In genomic region chr3:34957707-34958106, GRCh38 we compare ENCODE assay signal across 25 cellular contexts.
DNase-seq lines count a peak whose midpoint lies in the region; ATAC-seq and TF ChIP-seq lines count a peak whose summit lies in the region.
"Had no signal": no experiment of that assay in that cellular context is flagged by ENCODE, and none has a peak within 500 bp of the region (broad histone marks: within the 10 kb centered on the region; RNA-seq: fewer than 3 reads in every experiment).

No MANE protein-coding gene starts in this region.

- no peak overlapping the region for H4K8ac ChIP-seq in mesenchymal stem cell (ENCODE audit: low read length)

- H3K9ac ChIP-seq in DND-41 (ENCODE audit: low read depth, low read length), result no peak overlapping the region
- H3K9ac ChIP-seq in mesenchymal stem cell (ENCODE audit: low read length), result no peak overlapping the region

- no peak overlapping the region for H2AK5ac ChIP-seq in mesenchymal stem cell (ENCODE audit: low read length, severe bottlenecking)

- TF ChIP-seq CTCF in DND-41 (IDR thresholded peaks at IDR 0.05; ENCODE audit: borderline replicate concordance, extremely low read depth, low read length, poor library complexity, severe bottlenecking), result no peak

- H3K9me3 ChIP-seq in DND-41 (ENCODE audit: insufficient read depth, low read length, severe bottlenecking) (no peaks in the 10 kb centered on the region), mesenchymal stem cell (ENCODE audit: control insufficient read depth, low read length) (peaks cover 6% of the 10 kb centered on the region)
- H3K9me3 ChIP-seq: gastroesophageal sphincter had no signal

- no peak overlapping the region for H3K14ac ChIP-seq in mesenchymal stem cell (ENCODE audit: low read length in 2 of 2)

- no peak overlapping the region for H4K91ac ChIP-seq in mesenchymal stem cell (ENCODE audit: low read length)

- H3K27ac ChIP-seq in DND-41 (ENCODE audit: low read length) (no peak overlapping the region), mesenchymal stem cell (ENCODE audit: low read length, poor library complexity, severe bottlenecking) (no peak overlapping the region)
- H3K27ac ChIP-seq: gastroesophageal sphincter, skin epidermis, WERI-Rb-1 had no signal

- no peak overlapping the region for H2AFZ ChIP-seq in DND-41 (ENCODE audit: low read depth, low read length)
- H2AFZ ChIP-seq in mesenchymal stem cell (ENCODE audit: low read depth, low read length), result no peak overlapping the region
- H2AFZ ChIP-seq: GM23338 had no signal

- peak; percentile 91 for ATAC-seq in DND-41 (ENCODE audit: insufficient read depth, low read depth)
- ATAC-seq in HG02981 (IDR thresholded peaks at IDR 0.05; ENCODE audit: unreplicated experiment), result no peak
- no peak for ATAC-seq in GM19397 (IDR thresholded peaks at IDR 0.05; ENCODE audit: unreplicated experiment)
- ATAC-seq: gastroesophageal sphincter; GM23338; K562; natural killer cell treated with Interleukin-12 subunit alpha and Interleukin-12 subunit beta and Interleukin-15 and Interleukin-18, amount 100 ng/mL, for 72 hours had no signal

- H3K79me1 ChIP-seq in mesenchymal stem cell (replicated peaks; ENCODE audit: low read length, poor library complexity, severe bottlenecking), result no peaks in the 10 kb centered on the region

- peaks cover 39% of the 10 kb centered on the region for H3K4me1 ChIP-seq in DND-41 (ENCODE audit: insufficient read depth, low read length)
- H3K4me1 ChIP-seq in mesenchymal stem cell (ENCODE audit: control insufficient read depth, insufficient read depth, low read depth, low read length), result no peaks in the 10 kb centered on the region
- H3K4me1 ChIP-seq: gastroesophageal sphincter had no signal

- H3K36me3 ChIP-seq in DND-41 (ENCODE audit: insufficient read depth, low read length) (no peaks in the 10 kb centered on the region), mesenchymal stem cell (ENCODE audit: control insufficient read depth in 1 of 2, insufficient read depth in 2 of 2, low read depth in 1 of 2, low read length in 2 of 2) (no peaks in the 10 kb centered on the region)
- H3K36me3 ChIP-seq: gastroesophageal sphincter, WERI-Rb-1 had no signal

- no peak overlapping the region for H2BK12ac ChIP-seq in mesenchymal stem cell (ENCODE audit: low read length in 2 of 2)

- H4K20me1 ChIP-seq in DND-41 (ENCODE audit: insufficient read depth, low read length), result no peaks in the 10 kb centered on the region

- no peak overlapping the region for H3K4ac ChIP-seq in mesenchymal stem cell (ENCODE audit: low read depth in 1 of 2, low read length in 2 of 2)

- no peak overlapping the region for H3K18ac ChIP-seq in mesenchymal stem cell (ENCODE audit: low read depth in 1 of 2, low read length in 2 of 2)

- no peaks in the 10 kb centered on the region for H3K79me2 ChIP-seq in DND-41 (ENCODE audit: insufficient read depth, low read length)

- H3K27me3 ChIP-seq in DND-41 (ENCODE audit: insufficient read depth, low read length, poor library complexity) (no peaks in the 10 kb centered on the region), mesenchymal stem cell (ENCODE audit: control insufficient read depth in 1 of 2, insufficient read depth in 1 of 2, low read length in 2 of 2) (no peaks in the 10 kb centered on the region)
- H3K27me3 ChIP-seq: gastroesophageal sphincter had no signal

- WGBS in mesenchymal stem cell, result 75% methylated on average over 1 of the region's 2 CpGs

- H2BK120ac ChIP-seq in mesenchymal stem cell (ENCODE audit: low read depth, low read length), result no peak overlapping the region

- no peak overlapping the region for H2BK5ac ChIP-seq in mesenchymal stem cell (ENCODE audit: low read depth, low read length, poor library complexity, severe bottlenecking)

- no peak overlapping the region for H3K23ac ChIP-seq in mesenchymal stem cell (ENCODE audit: low read length in 2 of 2)

- H3K4me3 ChIP-seq in DND-41 (ENCODE audit: low read depth in 1 of 2, low read length in 2 of 2) (no peak overlapping the region), mesenchymal stem cell (ENCODE audit: insufficient read depth in 1 of 2, low read depth in 1 of 2, low read length in 2 of 2) (no peak overlapping the region)
- H3K4me3 ChIP-seq: gastroesophageal sphincter, GM23338, K562, skin epidermis had no signal

- peak overlapping the region; percentile 52; the same call in 1 of the 2 replicates for H3K4me2 ChIP-seq in DND-41 (ENCODE audit: insufficient read depth, low read length)
- H3K4me2 ChIP-seq in mesenchymal stem cell (ENCODE audit: low read length, poor library complexity, severe bottlenecking), result no peak overlapping the region
- H3K4me2 ChIP-seq: GM23338 had no signal

- no peak overlapping the region for H2BK15ac ChIP-seq in mesenchymal stem cell (ENCODE audit: low read depth, poor library complexity, severe bottlenecking)

- peak; percentile 43 for DNase-seq in DND-41
- peak; percentile 98 for DNase-seq in LHCN-M2 (ENCODE audit: low read depth)
- DNase-seq in amniotic stem cell (lab: John Stamatoyannopoulos, UW), result peak; percentile 44
- DNase-seq in kidney tubule cell (ENCODE audit: low spot score), result peak; percentile 36
- no peak for DNase-seq in mesenchymal stem cell
- DNase-seq in activated CD4-positive, alpha-beta T cell treated with anti-CD3 and anti-CD28 coated beads for 4 hours, result no peak
- DNase-seq: activated CD4-positive, alpha-beta T cell treated with anti-CD3 and anti-CD28 coated beads, Interleukin-2, amount 50 U/mL, for 4 hours; activated T-cell treated with anti-CD3 and anti-CD28 coated beads for 4 hours; CD4-positive, alpha-beta memory T cell; DMS153; effector CD8-positive, alpha-beta T cell; NCI-H1105; NCI-H2081; NCI-H524 treated with DMSO at 0.1 percent for 48 hours; posterior cingulate gyrus; stimulated activated CD4-positive, alpha-beta T cell treated with anti-CD3 and anti-CD28 coated beads, Interleukin-4, amount 100 ng/mL, for 1 hour; trophoblast cell; WERI-Rb-1 had no signal

Comparison
In these comparisons a context has a peak if more than half of its experiments do, and no peak if none do; other contexts are left out.
1. DNase-seq: peak in DND-41 (single experiment), LHCN-M2 (single experiment), amniotic stem cell (single experiment) and kidney tubule cell (single experiment); none in mesenchymal stem cell (single experiment) and activated CD4-positive, alpha-beta T cell treated with anti-CD3 and anti-CD28 coated beads for 4 hours (0 of 2).